Comparison of ENCODE assay signal across 26 cellular contexts in genomic region chr1:87117761-87118160, GRCh38.
DNase-seq lines count a peak whose midpoint lies in the region; ATAC-seq and TF ChIP-seq lines count a peak whose summit lies in the region.
"Had no signal": no experiment of that assay in that cellular context is flagged by ENCODE, and none has a peak within 500 bp of the region (broad histone marks: within the 10 kb centered on the region; RNA-seq: fewer than 3 reads in every experiment).

No MANE protein-coding gene starts in this region.

- H3K9me3 ChIP-seq in HUES48 (ENCODE audit: control insufficient read depth, insufficient read depth, low read length), result no peaks in the 10 kb centered on the region
- H3K9me3 ChIP-seq in SK-N-SH, result no peaks in the 10 kb centered on the region
- no peaks in the 10 kb centered on the region for H3K9me3 ChIP-seq in body of pancreas
- H3K9me3 ChIP-seq: ascending aorta, neutrophil, psoas muscle, suprapubic skin had no signal

- H3K9ac ChIP-seq in HUES48 (ENCODE audit: low read depth, low read length) (no peak overlapping the region), SK-N-SH (no peak overlapping the region)
- H3K9ac ChIP-seq: KMS-11 had no signal

- no peak overlapping the region for H2AFZ ChIP-seq in SK-N-SH (ENCODE audit: low read depth)

- WGBS in SK-N-SH (ENCODE audit: low lambda C conversion rate), result 54% methylated on average over 4 of the region's 4 CpGs
- 79 to 83% methylated on average over 4 of the region's 4 CpGs for WGBS in body of pancreas, 2 donors

- no peak for TF ChIP-seq POLR2A in body of pancreas (IDR thresholded peaks at IDR 0.05)

- TF ChIP-seq RAD21 in SK-N-SH (IDR thresholded peaks at IDR 0.05; ENCODE audit: low read length), result no peak

- H3K36me3 ChIP-seq in HUES48 (ENCODE audit: control insufficient read depth, insufficient read depth, low read length), result no peaks in the 10 kb centered on the region
- H3K36me3 ChIP-seq in SK-N-SH (replicated peaks in 1 of 2; ENCODE audit: control insufficient read depth in 1 of 2, insufficient read depth in 2 of 2, low read length in 1 of 2), result no peaks in the 10 kb centered on the region
- H3K36me3 ChIP-seq in body of pancreas (replicated peaks in 1 of 2; ENCODE audit: insufficient read depth in 1 of 2, low read depth in 2 of 2), result no peaks in the 10 kb centered on the region
- H3K36me3 ChIP-seq: ascending aorta, neutrophil, suprapubic skin had no signal

- H3K27me3 ChIP-seq in HUES48 (ENCODE audit: control insufficient read depth, insufficient read depth, low read length) (no peaks in the 10 kb centered on the region; the same call in 1 of the 2 replicates), SK-N-SH (ENCODE audit: insufficient read depth) (no peaks in the 10 kb centered on the region), body of pancreas (no peaks in the 10 kb centered on the region)
- H3K27me3 ChIP-seq: ascending aorta, neutrophil, suprapubic skin had no signal

- POLR2A ChIA-PET in SK-N-SH (lab: Yijun Ruan, JAX), result no interaction called here

- H4K20me1 ChIP-seq in SK-N-SH (ENCODE audit: insufficient read depth), result no peaks in the 10 kb centered on the region

- TF ChIP-seq CTCF in AG10803 (conservative IDR thresholded peaks at IDR 0.05; ENCODE audit: low read length), result no peak
- TF ChIP-seq CTCF in SK-N-SH (IDR thresholded peaks at IDR 0.05), result no peak
- TF ChIP-seq CTCF in fibroblast of the aortic adventitia (IDR thresholded peaks at IDR 0.05; ENCODE audit: insufficient read depth, low read length), result no peak
- no peak for TF ChIP-seq CTCF in body of pancreas (IDR thresholded peaks at IDR 0.05)

- CTCF ChIA-PET in SK-N-SH (lab: Yijun Ruan, JAX), result interaction anchor here (0.9 kb wide), 1 partner anchor 14 kb away, joined by 3 read pairs; no protein-coding TSS in a partner anchor

- no peaks in the 10 kb centered on the region for H3K9me2 ChIP-seq in SK-N-SH

- H3K27ac ChIP-seq in HUES48 (ENCODE audit: low read depth, low read length) (peak overlapping the region; percentile 61), SK-N-SH (ENCODE audit: low read depth in 2 of 2, low read length in 1 of 2) (no peak overlapping the region), body of pancreas (no peak overlapping the region)
- H3K27ac ChIP-seq: ascending aorta, KMS-11, neutrophil, psoas muscle, suprapubic skin had no signal

- H3K79me2 ChIP-seq in SK-N-SH (ENCODE audit: insufficient read depth), result no peaks in the 10 kb centered on the region

- intact Hi-C loops in body of pancreas (cut with DNase I), result no loop called here

- peaks cover under 1% of the 10 kb centered on the region for H3F3A ChIP-seq in SK-N-SH (replicated peaks; ENCODE audit: insufficient read depth)

- ATAC-seq in body of pancreas, result no peak
- no peak for ATAC-seq in GM19328 (IDR thresholded peaks at IDR 0.05; ENCODE audit: unreplicated experiment)
- ATAC-seq in GM19463 (IDR thresholded peaks at IDR 0.05; ENCODE audit: unreplicated experiment), result no peak
- ATAC-seq: activated CD4-positive, alpha-beta T cell treated with anti-CD3 and anti-CD28 coated beads for 36 hours; effector memory CD8-positive, alpha-beta T cell; esophagus mucosa; left colon; psoas muscle; stimulated activated effector memory CD8-positive, alpha-beta T cell treated with anti-CD3 and anti-CD28 coated beads, Interleukin-12 subunit alpha, Interleukin-12 subunit beta, amount 100 ng/mL, for 72 hours had no signal

- TF ChIP-seq EP300 in SK-N-SH (IDR thresholded peaks at IDR 0.05; ENCODE audit: borderline replicate concordance in 1 of 2, low read depth in 1 of 2, low read length in 1 of 2), result no peak

- DNase-seq in AG10803 (ENCODE audit: low read depth) (peak; percentile 27), SK-N-SH (no peak), fibroblast of the aortic adventitia (ENCODE audit: low read depth) (peak; percentile 21), T1000 (lab: John Stamatoyannopoulos, UW) (no peak), body of pancreas (no peak)
- DNase-seq: activated CD4-positive, alpha-beta T cell treated with anti-CD3 and anti-CD28 coated beads for 36 hours; activated naive CD4-positive, alpha-beta T cell treated with anti-CD3 and anti-CD28 coated beads, Interleukin-2, amount 10 ng/mL, durations not matched to agents 7 days and 5 days; activated T-cell treated with anti-CD3 and anti-CD28 coated beads, Interleukin-2, amount 50 U/mL, for 48 hours; effector memory CD8-positive, alpha-beta T cell; GDM1; left colon; NCI-H1092 treated with DMSO at 0.1 percent for 48 hours; NCI-H2081 treated with DMSO at 0.1 percent for 48 hours; NCI-H510A; psoas muscle; stimulated activated CD4-positive, alpha-beta T cell treated with anti-CD3 and anti-CD28 coated beads, Interleukin-1b, Interleukin-23, amount 100 ng/mL, for 48 hours; SW 1271 had no signal

- H3K4me1 ChIP-seq in HUES48 (ENCODE audit: control insufficient read depth, insufficient read depth, low read length), result peaks cover 14% of the 10 kb centered on the region
- H3K4me1 ChIP-seq in SK-N-SH (ENCODE audit: control insufficient read depth in 1 of 2, insufficient read depth in 2 of 2, low read depth in 1 of 2, low read length in 1 of 2), result peaks cover 0 to 22% of the 10 kb centered on the region in 2 experiments; a peak in 2 of 4 replicates
- H3K4me1 ChIP-seq in body of pancreas, result no peaks in the 10 kb centered on the region
- H3K4me1 ChIP-seq: ascending aorta, psoas muscle, suprapubic skin had no signal

- H3K4me3 ChIP-seq in AG10803 (ENCODE audit: low read length), result no peak overlapping the region
- peak overlapping the region; percentile 33; the same call in 1 of the 2 replicates for H3K4me3 ChIP-seq in HUES48 (ENCODE audit: low read depth, low read length)
- H3K4me3 ChIP-seq in SK-N-SH (ENCODE audit: low read depth in 2 of 2, low read length in 1 of 2), result no peak overlapping the region
- no peak overlapping the region for H3K4me3 ChIP-seq in fibroblast of the aortic adventitia (ENCODE audit: low read depth, low read length)
- no peak overlapping the region for H3K4me3 ChIP-seq in body of pancreas
- H3K4me3 ChIP-seq: ascending aorta, psoas muscle, suprapubic skin had no signal

- peak overlapping the region; percentile 49; the same call in 1 of the 2 replicates for H3K4me2 ChIP-seq in SK-N-SH
- H3K4me2 ChIP-seq: KMS-11 had no signal

TF ChIP-seq in SK-N-SH, 30 proteins besides CTCF, POLR2A, EP300 and RAD21:
- TF ChIP-seq POLR2AphosphoS5 (IDR thresholded peaks at IDR 0.05; ENCODE audit: low read depth, low read length) (no peak), FOSL2 (IDR thresholded peaks at IDR 0.05; ENCODE audit: borderline replicate concordance, low read depth) (peak; percentile 40; the same call in 1 of the 2 replicates), MAX (IDR thresholded peaks at IDR 0.05; ENCODE audit: low read depth) (peak; percentile 16; the same call in 1 of the 2 replicates), JUND (IDR thresholded peaks at IDR 0.05) (peak; percentile 64), TCF12 (IDR thresholded peaks at IDR 0.05) (peak; percentile 83), TEAD4 (IDR thresholded peaks at IDR 0.05; ENCODE audit: borderline replicate concordance, insufficient read depth) (no peak)
TF ChIP-seq in SK-N-SH: peak in this region for 4.

Comparison
In these comparisons a context has a peak if more than half of its experiments do, and no peak if none do; other contexts are left out.
1. DNase-seq: peak in AG10803 (single experiment) and fibroblast of the aortic adventitia (single experiment); none in SK-N-SH (single experiment), T1000 (single experiment) and body of pancreas (0 of 4).